9 cellular contexts compared by ENCODE assay signal in the genomic region with DNA sequence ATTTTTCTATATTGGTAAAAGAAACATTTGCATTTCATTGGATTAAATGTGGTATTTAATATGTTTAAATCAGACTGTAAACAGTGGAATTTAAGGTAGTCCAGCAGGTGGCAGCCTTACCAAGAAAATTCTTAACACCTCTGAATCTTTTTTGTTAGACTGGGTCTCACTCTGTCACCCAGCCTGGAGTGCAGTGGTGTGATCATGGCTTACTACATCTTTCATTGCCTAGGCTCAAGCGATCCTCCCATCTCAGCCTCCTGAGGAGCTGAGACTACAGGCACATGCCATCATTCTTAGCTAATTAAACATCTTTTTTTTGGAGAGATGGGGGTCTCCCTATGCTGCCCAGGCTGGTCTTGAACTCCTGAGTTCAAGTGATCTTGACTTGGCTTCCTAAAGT.
A peak's percentile ranks its signal among the peaks of the same experiment; 100 is the strongest.
DNase-seq lines count a peak whose midpoint lies in the region; ATAC-seq and TF ChIP-seq lines count a peak whose summit lies in the region.
"Had no signal": no experiment of that assay in that cellular context is flagged by ENCODE, and none has a peak within 500 bp of the region (broad histone marks: within the 10 kb centered on the region; RNA-seq: fewer than 3 reads in every experiment).

No MANE protein-coding gene starts in this region.

- no peaks in the 10 kb centered on the region for H3K36me3 Mint-ChIP-seq in MCF 10A (ENCODE audit: insufficient read depth, unreplicated experiment)

- no peak overlapping the region for H3K4me3 ChIP-seq in left lung
- H3K4me3 ChIP-seq: BLaER1 had no signal

- H3K9me3 Mint-ChIP-seq in MCF 10A (ENCODE audit: unreplicated experiment) = no peaks in the 10 kb centered on the region

- no peak overlapping the region for H3K27ac Mint-ChIP-seq in MCF 10A (ENCODE audit: low read depth, unreplicated experiment)

- no peaks in the 10 kb centered on the region for H3K4me1 Mint-ChIP-seq in MCF 10A (ENCODE audit: insufficient read depth, unreplicated experiment)

- no TSS peak for BruUV-seq in MCF 10A (replicated peaks; lab: Mats Ljungman, UMichigan)

- ATAC-seq in left lung = peak; percentile 78

- no peaks in the 10 kb centered on the region for H3K27me3 ChIP-seq in left lung
- H3K27me3 ChIP-seq: BLaER1 had no signal

- no peaks in the 10 kb centered on the region for H3K9me3 ChIP-seq in left lung
- H3K9me3 ChIP-seq: BLaER1 had no signal

- peaks cover 0 to 4% of the 10 kb centered on the region in 2 donors for H3K36me3 ChIP-seq in left lung
- H3K36me3 ChIP-seq: BLaER1 had no signal

- H3K4me3 Mint-ChIP-seq in MCF 10A (ENCODE audit: unreplicated experiment) = no peak overlapping the region

- no peaks in the 10 kb centered on the region for H3K27me3 Mint-ChIP-seq in MCF 10A (ENCODE audit: insufficient read depth, unreplicated experiment)

- DNase-seq in NCI-H1436 (lab: John Stamatoyannopoulos, UW) (peak; percentile 18), NCI-H1436 treated with DMSO at 0.1 percent for 48 hours (lab: John Stamatoyannopoulos, UW) (no peak), M059J (ENCODE audit: low read depth) (peak; percentile 55), SKM-1 (lab: John Stamatoyannopoulos, UW; ENCODE audit: unreplicated experiment) (peak; percentile 55), MCF 10A (ENCODE audit: unreplicated experiment) (peak; percentile 78), left lung (no peak), epidermal melanocyte (ENCODE audit: insufficient read length, low spot score) (no peak)
- DNase-seq in stimulated activated CD8-positive, alpha-beta memory T cell treated with anti-CD3 and anti-CD28 coated beads, Interleukin-7, amount 100 ng/mL, for 24 hours (ENCODE audit: low read depth) = peak; percentile 6

- TF ChIP-seq CTCF in MCF 10A (IDR thresholded peaks at IDR 0.05; ENCODE audit: unreplicated experiment) (peak; percentile 82), left lung (IDR thresholded peaks at IDR 0.05) (peak; percentile 24 to 39)

- H3K27ac ChIP-seq in left lung = no peak overlapping the region
- H3K27ac ChIP-seq: BLaER1 had no signal

- CTCF ChIA-PET in MCF 10A (lab: Yijun Ruan, JAX) = interaction anchor here (0.6 to 3.2 kb wide), 32 partner anchors 8 to 741 kb away, joined by 3 to 79 read pairs (median 4); partner anchors contain the start of gene CACYBP

- intact Hi-C loops in MCF 10A (cut with micrococcal nuclease) (loop anchor here (1.0 to 5.0 kb wide), 4 partner anchors 164 to 1511 kb away; no protein-coding TSS in a partner anchor), left lung (cut with DNase I) (no loop called here)

- POLR2A ChIA-PET in MCF 10A (lab: Yijun Ruan, JAX) = no interaction called here

- no peaks in the 10 kb centered on the region for H3K4me1 ChIP-seq in left lung

Comparison
In these comparisons a context has a peak if more than half of its experiments do, and no peak if none do; other contexts are left out.
1. DNase-seq: peak in NCI-H1436 (single experiment), M059J (single experiment), SKM-1 (single experiment), MCF 10A (single experiment) and stimulated activated CD8-positive, alpha-beta memory T cell treated with anti-CD3 and anti-CD28 coated beads, Interleukin-7, amount 100 ng/mL, for 24 hours (single experiment); none in NCI-H1436 treated with DMSO at 0.1 percent for 48 hours (single experiment), left lung (0 of 2) and epidermal melanocyte (single experiment).